Comparison of ENCODE assay signal across 1 cellular context in genomic region chr11:67413266-67413797, GRCh38.
TF ChIP-seq lines count a peak whose summit lies in the region.

No MANE protein-coding gene starts in this region.

TF ChIP-seq in HepG2, 621 proteins besides CTCF, POLR2A, EP300 and RAD21:
- TF ChIP-seq PATZ1 (CRISPR knock-in tag; IDR thresholded peaks at IDR 0.05) (0 out of 2 replicates have a peak, but pooled peaks have one; percentile 24), ZBTB44 (CRISPR knock-in tag; IDR thresholded peaks at IDR 0.05) (no peak), ZNF263 (CRISPR knock-in tag; IDR thresholded peaks at IDR 0.05) (0 out of 2 replicates have a peak, but pooled peaks have one; percentile 18), ZNF225 (CRISPR knock-in tag; IDR thresholded peaks at IDR 0.05) (no peak), MIXL1 (CRISPR knock-in tag; IDR thresholded peaks at IDR 0.05) (no peak)
